ENCODE assay signal across 9 cellular contexts in the genomic region with DNA sequence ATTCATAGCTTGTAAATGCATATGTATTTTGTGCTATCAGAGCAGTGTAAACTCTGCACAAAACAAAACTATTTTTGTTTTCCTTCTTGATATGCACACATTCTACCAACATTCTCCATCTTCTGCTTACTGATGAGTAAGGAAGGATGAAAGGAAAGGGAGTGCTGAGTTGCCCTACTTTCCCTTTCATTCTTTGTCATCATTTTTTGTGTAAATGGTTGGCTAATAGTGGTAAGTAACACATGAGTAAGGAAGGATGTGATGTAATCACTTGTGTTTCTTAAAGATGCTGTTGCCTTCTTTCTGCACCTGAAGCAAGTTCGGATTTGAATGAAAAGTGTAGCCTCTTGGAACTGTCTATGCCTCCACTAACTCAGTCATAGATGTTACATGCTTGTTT. TPM values are rescaled to one million over a fixed set of nuclear protein-coding genes. Genes with fewer than 3 reads are reported as not detected.
DNase-seq lines count a peak whose midpoint lies in the region; ATAC-seq, FAIRE-seq and TF ChIP-seq lines count a peak whose summit lies in the region.
"Had no signal": no experiment of that assay in that cellular context is flagged by ENCODE, and none has a peak within 500 bp of the region (broad histone marks: within the 10 kb centered on the region; RNA-seq: fewer than 3 reads in every experiment).

No MANE protein-coding gene starts in this region.

- ATAC-seq in HepG2: no peak
- no peak for ATAC-seq in right lobe of liver
- ATAC-seq in HG03575 (IDR thresholded peaks at IDR 0.05; ENCODE audit: extremely low read depth, insufficient number of reproducible peaks, low FRiP score, unreplicated experiment): peak; percentile 52
- peak; percentile 37 for ATAC-seq in GM12878
- no peak for ATAC-seq in pancreas
- no peak for ATAC-seq in upper lobe of left lung (ENCODE audit: low FRiP score in 2 of 2)

- H3K9me3 ChIP-seq in HepG2 (ENCODE audit: low read length): no peaks in the 10 kb centered on the region
- H3K9me3 ChIP-seq in right lobe of liver: no peaks in the 10 kb centered on the region
- H3K9me3 ChIP-seq in GM12878 (replicated peaks; ENCODE audit: control insufficient read depth, insufficient read depth, low read length): peaks cover 4% of the 10 kb centered on the region
- no peaks in the 10 kb centered on the region for H3K9me3 ChIP-seq in pancreas
- H3K9me3 ChIP-seq in upper lobe of left lung: no peaks in the 10 kb centered on the region

- BruUV-seq in HepG2 (replicated peaks; lab: Mats Ljungman, UMichigan) (no TSS peak), GM12878 (replicated peaks; lab: Mats Ljungman, UMichigan) (no TSS peak)

- H2AFZ ChIP-seq in HepG2 (ENCODE audit: low read length) (no peak overlapping the region), GM12878 (ENCODE audit: control insufficient read depth, low read depth, low read length) (peak overlapping the region; percentile 3)

- POLR2A ChIA-PET in HepG2 (lab: Yijun Ruan, JAX) (no interaction called here), GM12878 (lab: Charles Lee) (interaction anchor here (0.5 to 2.9 kb wide), 3 partner anchors 10 to 147 kb away, joined by 3 to 15 read pairs (median 7); no protein-coding TSS in a partner anchor)

- H3K4me1 ChIP-seq in HepG2 (ENCODE audit: insufficient read depth, low read length): peaks cover 14% of the 10 kb centered on the region
- peaks cover 0 to 13% (median 0%) of the 10 kb centered on the region in 4 donors for H3K4me1 ChIP-seq in right lobe of liver
- peaks cover 14% of the 10 kb centered on the region for H3K4me1 ChIP-seq in GM12878 (ENCODE audit: control insufficient read depth, insufficient read depth, low read length)
- H3K4me1 ChIP-seq in pancreas: peaks cover 14 to 20% (median 14%) of the 10 kb centered on the region in 3 donors
- peaks cover 6 to 26% (median 15%) of the 10 kb centered on the region in 4 donors for H3K4me1 ChIP-seq in upper lobe of left lung

- no peak for TF ChIP-seq EP300 in HepG2 (IDR thresholded peaks at IDR 0.05; ENCODE audit: low read depth in 2 of 2, low read length in 2 of 2)
- TF ChIP-seq EP300 in HepG2 (CRISPR knock-in tag; IDR thresholded peaks at IDR 0.05; ENCODE audit: borderline replicate concordance): no peak
- TF ChIP-seq EP300 in GM12878 (IDR thresholded peaks at IDR 0.05; ENCODE audit: borderline replicate concordance in 1 of 2, control insufficient read depth in 1 of 2, low read depth in 2 of 2, low read length in 2 of 2): peak; percentile 54 to 69; a peak in 3 of 4 replicates
- peak in 1 of 4 donors; percentile 36 for TF ChIP-seq EP300 in upper lobe of left lung (IDR thresholded peaks at IDR 0.05)

- TF ChIP-seq RAD21 in HepG2 (CRISPR knock-in tag; IDR thresholded peaks at IDR 0.05) (no peak), GM12878 (IDR thresholded peaks at IDR 0.05; ENCODE audit: insufficient read depth, low read depth, low read length) (no peak)

- H3K79me2 ChIP-seq in HepG2 (ENCODE audit: insufficient read depth, low read length) (peaks cover 56% of the 10 kb centered on the region), GM12878 (ENCODE audit: control insufficient read depth, insufficient read depth, low read length) (peaks cover 37% of the 10 kb centered on the region)

- H3K4me3 ChIP-seq in HepG2 (replicated peaks in 1 of 3; ENCODE audit: insufficient read depth in 1 of 3, low read depth in 2 of 3, low read length in 3 of 3) (no peak overlapping the region), right lobe of liver (no peak overlapping the region), GM12878 (peak overlapping the region; percentile 16; the same call in 1 of the 2 replicates), pancreas (no peak overlapping the region), upper lobe of left lung (no peak overlapping the region)

- SMC1A ChIA-PET in GM12878 (lab: Charles Lee; ENCODE audit: uncharacterized antibody, unreplicated experiment): interaction anchor here (1.0 to 2.4 kb wide), 8 partner anchors 9 to 229 kb away, joined by 3 to 8 read pairs (median 4); a partner anchor contains a TSS

- H3K27me3 ChIP-seq in HepG2 (ENCODE audit: control insufficient read depth in 1 of 2, insufficient read depth in 2 of 2, low read length in 2 of 2) (no peaks in the 10 kb centered on the region), right lobe of liver (no peaks in the 10 kb centered on the region), GM12878 (replicated peaks in 1 of 2; ENCODE audit: control insufficient read depth in 2 of 2, insufficient read depth in 2 of 2, low read length in 1 of 2) (no peaks in the 10 kb centered on the region), pancreas (no peaks in the 10 kb centered on the region), upper lobe of left lung (no peaks in the 10 kb centered on the region)

- intact Hi-C loops in HepG2 (cut with micrococcal nuclease; ENCODE audit: unreplicated experiment) (no loop called here), right lobe of liver (cut with DNase I) (no loop called here), GM12878 (cut with micrococcal nuclease; ENCODE audit: unreplicated experiment) (no loop called here), pancreas (cut with DNase I) (no loop called here)

- H3K9ac ChIP-seq in HepG2 (ENCODE audit: insufficient read depth, low read depth, low read length): no peak overlapping the region
- no peak overlapping the region for H3K9ac ChIP-seq in GM12878 (ENCODE audit: control insufficient read depth, insufficient read depth, low read length)

- RAD21 ChIA-PET in GM12878 (lab: Charles Lee; ENCODE audit: unreplicated experiment): interaction anchor here (0.9 to 1.7 kb wide), 3 partner anchors 10 to 118 kb away, joined by 3 to 8 read pairs (median 6); a partner anchor contains a TSS

- WGBS in HepG2 (ENCODE audit: low lambda C conversion rate): 93% methylated on average over 1 of the region's 1 CpG
- 57% methylated on average over 1 of the region's 1 CpG for WGBS in right lobe of liver (ENCODE audit: insufficient coverage, low coverage, low lambda C conversion rate, missing lambda C conversion rate)
- WGBS in GM12878 (ENCODE audit: insufficient coverage, insufficient replicate concordance, low lambda C conversion rate, missing lambda C conversion rate): 0% methylated on average over 1 of the region's 1 CpG
- WGBS in pancreas, 2 donors: 85 to 91% methylated on average over 1 of the region's 1 CpG
- WGBS in upper lobe of left lung, 2 donors: 57 to 77% methylated on average over 1 of the region's 1 CpG

- TF ChIP-seq CTCF in HepG2 (CRISPR knock-in tag; IDR thresholded peaks at IDR 0.05) (no peak), right lobe of liver (IDR thresholded peaks at IDR 0.05) (no peak), GM12878 (IDR thresholded peaks at IDR 0.05 in 2 of 3, conservative IDR thresholded peaks at IDR 0.05 in 1 of 3; ENCODE audit: control insufficient read depth in 2 of 3, extremely low read depth in 1 of 3, insufficient read depth in 1 of 3, low read depth in 3 of 3, low read length in 3 of 3) (no peak), pancreas (IDR thresholded peaks at IDR 0.05) (no peak), upper lobe of left lung (IDR thresholded peaks at IDR 0.05) (no peak)

- H3K36me3 ChIP-seq in HepG2 (replicated peaks in 1 of 2; ENCODE audit: control insufficient read depth in 1 of 2, insufficient read depth in 2 of 2, low read length in 2 of 2) (peaks cover 0 to 4% of the 10 kb centered on the region in 2 experiments; a peak in 1 of 5 replicates), right lobe of liver (no peaks in the 10 kb centered on the region), GM12878 (ENCODE audit: control insufficient read depth in 2 of 2, insufficient read depth in 2 of 2, low read length in 1 of 2) (no peaks in the 10 kb centered on the region), pancreas (no peaks in the 10 kb centered on the region), upper lobe of left lung (no peaks in the 10 kb centered on the region)

- H3K27ac ChIP-seq in HepG2 (ENCODE audit: extremely low read length, insufficient read depth, low read length) (no peak overlapping the region), right lobe of liver (no peak overlapping the region), GM12878 (ENCODE audit: control insufficient read depth, insufficient read depth) (0 out of 2 replicates have a peak overlapping the region, but pooled peaks have one; percentile 9), pancreas (no peak overlapping the region), upper lobe of left lung (peak overlapping the region in 1 of 4 donors; percentile 48)

- H3K4me2 ChIP-seq in HepG2 (ENCODE audit: low read depth, low read length): no peak overlapping the region
- peak overlapping the region; percentile 58 for H3K4me2 ChIP-seq in GM12878 (ENCODE audit: control insufficient read depth, insufficient read depth)

- CTCF ChIA-PET in HepG2 (lab: Yijun Ruan, JAX; ENCODE audit: low intra/inter-chr PET ratio, low total read pairs): no interaction called here
- CTCF ChIA-PET in GM12878 (lab: Yijun Ruan, JAX): interaction anchor here (0.6 to 1.6 kb wide), 4 partner anchors 34 to 556 kb away, joined by 3 to 8 read pairs (median 4); a partner anchor contains a TSS

- H4K20me1 ChIP-seq in HepG2 (ENCODE audit: insufficient read depth, low read length) (no peaks in the 10 kb centered on the region), GM12878 (ENCODE audit: control insufficient read depth, insufficient read depth) (no peaks in the 10 kb centered on the region)

- FAIRE-seq in HepG2 (lab: Jason Lieb, UNC): no peak
- FAIRE-seq in GM12878 (lab: Jason Lieb, UNC): peak; percentile 91
- FAIRE-seq in pancreas (lab: Jason Lieb, UNC): no peak
- FAIRE-seq: G401.6 had no signal

- in situ Hi-C loops in HepG2 (cut with HindIII; ENCODE audit: extremely low pct_ligation_motif_present, low pct_unique_long_range_greater_than_20kb) (no loop called here), GM12878 (cut with MboI) (no loop called here), G401 (cut with HindIII; ENCODE audit: low sequenced_read_pairs) (no loop called here)

- DNase-seq in HepG2 (ENCODE audit: low spot score) (no peak), right lobe of liver (no peak), GM12878 (ENCODE audit: low read depth, low spot score) (peak; percentile 83), G401 (ENCODE audit: low spot score) (no peak), pancreas (no peak), upper lobe of left lung (no peak), NCI-H446 treated with DMSO at 0.1 percent for 48 hours (lab: John Stamatoyannopoulos, UW) (no peak)

- TF ChIP-seq POLR2A in HepG2 (IDR thresholded peaks at IDR 0.05; ENCODE audit: insufficient read depth in 1 of 2, low read depth in 2 of 2, low read length in 2 of 2) (no peak), right lobe of liver (IDR thresholded peaks at IDR 0.05) (no peak), GM12878 (IDR thresholded peaks at IDR 0.05; ENCODE audit: low read depth, low read length) (no peak), upper lobe of left lung (IDR thresholded peaks at IDR 0.05) (no peak)

RNA-seq across cellular contexts. Expression of a gene that starts 4.6 kb away (rescaled TPM):
- total RNA-seq in HepG2 (2016; rRNA removed; fragmentation: Illumina TruSeq; extraction: Trizol) (31.3 and 48.0 TPM in 2 replicates), right lobe of liver (10 to 100 TPM in 4 of 6 experiments, 1 to 10 TPM in 2; 9.3 to 21.4 (median 12.5) TPM), GM12878 (2014; rRNA removed) (24.9 and 32.5 TPM in 2 replicates), GM12878 (2014; rRNA removed; fragmentation: Illumina TruSeq; extraction: Trizol) (29.3 and 30.1 TPM in 2 replicates), GM12878 (2021) (18.9 and 20.4 TPM in 2 replicates), pancreas (10 to 100 TPM; 11.5 to 22.0 (median 16.2) TPM), upper lobe of left lung (100 to 1,000 TPM in 1 of 6 donors, 10 to 100 TPM in 5; 29.7 to 106 (median 38.0) TPM)
- 90.3 and 96.9 TPM in 2 replicates for total RNA-seq in HepG2 (2016; cell fraction: cytosol; rRNA removed; fragmentation: Illumina TruSeq; extraction: Trizol; ENCODE audit: low read depth)
- 31.5 and 50.9 TPM in 2 replicates for total RNA-seq in HepG2 (2016; cell fraction: insoluble cytoplasmic fraction; rRNA removed; fragmentation: Illumina TruSeq; extraction: Trizol)
- total RNA-seq in HepG2 (2016; cell fraction: membrane; rRNA removed; fragmentation: Illumina TruSeq; extraction: Trizol): 39.0 and 57.5 TPM in 2 replicates
- 75.6 and 80.9 TPM in 2 replicates for total RNA-seq in HepG2 (2016; cell fraction: nucleus; rRNA removed; fragmentation: Illumina TruSeq; extraction: Trizol)
- polyA plus RNA-seq in HepG2 (2011; rRNA removed) (11.3 and 12.8 TPM in 2 replicates), GM12878 (2011; rRNA removed) (33.6 and 46.9 TPM in 2 replicates), GM12878 (2014; fragmentation: Illumina TruSeq; extraction: Trizol) (22.2 and 24.2 TPM in 2 replicates), GM12878 (2014; fragmentation: Nextera tagmentation; extraction: Ambion mirVana) (1 to 10 TPM; 7.6 to 8.6 TPM), GM12878 (2014; rRNA removed) (13.6 and 17.9 TPM in 2 replicates), GM12878 (2016; fragmentation: Nextera tagmentation; extraction: Ambion mirVana) (10 to 100 TPM; 20.9 to 22.5 TPM), pancreas (10 to 100 TPM in 1 of 2 donors, 1 to 10 TPM in 1; 6.9 to 11.2 TPM)
- 5.3 and 8.5 TPM in 2 replicates for polyA plus RNA-seq in HepG2 (2011; cell fraction: cytosol; rRNA removed)
- polyA plus RNA-seq in HepG2 (2011; cell fraction: nucleus; rRNA removed): 7.9 and 9.3 TPM in 2 replicates
- polyA plus RNA-seq in HepG2 (2012): 10.5 and 11.7 TPM in 2 replicates
- polyA plus RNA-seq in HepG2 (2016; cell fraction: cytosol; fragmentation: Illumina TruSeq; extraction: Trizol; ENCODE audit: low read depth): 2.4 and 2.7 TPM in 2 replicates
- 34.0 and 36.3 TPM in 2 replicates for polyA plus RNA-seq in HepG2 (2016; cell fraction: insoluble cytoplasmic fraction; fragmentation: Illumina TruSeq; extraction: Trizol; ENCODE audit: low read depth)
- 4.3 and 5.6 TPM in 2 replicates for polyA plus RNA-seq in HepG2 (2016; cell fraction: membrane; fragmentation: Illumina TruSeq; extraction: Trizol; ENCODE audit: low read depth)
- 30.6 and 34.2 TPM in 2 replicates for polyA plus RNA-seq in HepG2 (2016; cell fraction: nucleus; fragmentation: Illumina TruSeq; extraction: Trizol; ENCODE audit: insufficient read depth, low read depth)
- polyA minus RNA-seq in HepG2 (2011; rRNA and poly(A)+ RNA removed; ENCODE audit: low replicate concordance): 12.1 and 22.3 TPM in 2 replicates
- polyA minus RNA-seq in HepG2 (2011; cell fraction: cytosol; rRNA and poly(A)+ RNA removed): 18.6 and 21.0 TPM in 2 replicates
- polyA minus RNA-seq in HepG2 (2011; cell fraction: nucleus; rRNA and poly(A)+ RNA removed): 90.9 and 94.9 TPM in 2 replicates
- total RNA-seq in GM12878 (2013; cell fraction: nucleolus; rRNA removed): 133 and 149 TPM in 2 replicates
- polyA plus RNA-seq in GM12878 (2011; ENCODE audit: low read depth): 6.9 TPM
- 12.9 and 13.8 TPM in 2 replicates for polyA plus RNA-seq in GM12878 (2011; cell fraction: cytosol; rRNA removed)
- 24.7 and 30.4 TPM in 2 replicates for polyA plus RNA-seq in GM12878 (2011; cell fraction: nucleus; rRNA removed)
- 8.3 and 11.5 TPM in 2 replicates for polyA plus RNA-seq in GM12878 (2012)
- 43.9 and 57.9 TPM in 2 replicates for polyA minus RNA-seq in GM12878 (2011; rRNA and poly(A)+ RNA removed)
- polyA minus RNA-seq in GM12878 (2011; cell fraction: cytosol; rRNA and poly(A)+ RNA removed): 21.4 and 26.6 TPM in 2 replicates
- polyA minus RNA-seq in GM12878 (2011; cell fraction: nucleus; rRNA and poly(A)+ RNA removed): 42.3 and 68.2 TPM in 2 replicates
- total RNA-seq in G401 (2014; rRNA removed; shearing (Covaris generic)): 13.7 and 26.2 TPM in 2 replicates

Comparison
In these comparisons a context has a peak if more than half of its experiments do, and no peak if none do; other contexts are left out.
1. ATAC-seq: peak in HG03575 (single experiment) and GM12878 (single experiment); none in HepG2 (single experiment), right lobe of liver (0 of 4), pancreas (0 of 4) and upper lobe of left lung (0 of 2).